In genomic region chr2:222909276-222909675, GRCh38 we compare ENCODE assay signal across 22 cellular contexts. TPM values are rescaled to one million over a fixed set of nuclear protein-coding genes. Genes with fewer than 3 reads are reported as not detected.
DNase-seq lines count a peak whose midpoint lies in the region; ATAC-seq, FAIRE-seq and TF ChIP-seq lines count a peak whose summit lies in the region.
"Had no signal": no experiment of that assay in that cellular context is flagged by ENCODE, and none has a peak within 500 bp of the region (broad histone marks: within the 10 kb centered on the region; RNA-seq: fewer than 3 reads in every experiment).

No MANE protein-coding gene starts in this region.

- no peak for FAIRE-seq in H1 (lab: Jason Lieb, UNC)
- FAIRE-seq: A204.1, endometrium, islet of Langerhans had no signal

- H3K27ac ChIP-seq in IMR-90 (ENCODE audit: insufficient read depth, low read length), result peak overlapping the region; percentile 50; the same call in 1 of the 2 replicates
- no peak overlapping the region for H3K27ac ChIP-seq in H1 (ENCODE audit: low read depth, low read length)
- H3K27ac ChIP-seq in stomach, result peak overlapping the region in 3 of 5 donors; percentile 5 to 63 (median 31)
- H3K27ac ChIP-seq: sigmoid colon had no signal

- peaks cover 31% of the 10 kb centered on the region for H3K4me1 ChIP-seq in IMR-90 (ENCODE audit: control insufficient read depth, insufficient read depth, low read length)
- H3K4me1 ChIP-seq in H1 (replicated peaks in 1 of 4; ENCODE audit: control insufficient read depth in 3 of 4, insufficient read depth in 4 of 4, low read length in 3 of 4), result peaks cover 3 to 19% (median 12%) of the 10 kb centered on the region in 4 experiments; a peak in 5 of 7 replicates
- peaks cover 22 to 88% (median 59%) of the 10 kb centered on the region in 4 donors for H3K4me1 ChIP-seq in stomach

- H2AK5ac ChIP-seq in IMR-90 (ENCODE audit: low read depth, low read length), result peak overlapping the region; percentile 44; the same call in 1 of the 2 replicates
- H2AK5ac ChIP-seq in H1 (ENCODE audit: low read depth, low read length), result no peak overlapping the region

- no peak overlapping the region for H2AFZ ChIP-seq in IMR-90 (replicated peaks; ENCODE audit: low read length, poor library complexity)
- H2AFZ ChIP-seq in H1 (ENCODE audit: low read length), result no peak overlapping the region

- H2BK5ac ChIP-seq in IMR-90 (ENCODE audit: low read depth, low read length, poor library complexity, severe bottlenecking) (no peak overlapping the region), H1 (ENCODE audit: low read depth, low read length) (peak overlapping the region; percentile 57)

- H2BK15ac ChIP-seq in IMR-90 (ENCODE audit: low read depth, low read length), result peak overlapping the region; percentile 14; the same call in 1 of the 3 replicates
- peak overlapping the region; percentile 11; the same call in 1 of the 2 replicates for H2BK15ac ChIP-seq in H1 (ENCODE audit: low read length)

- TF ChIP-seq RAD21 in IMR-90 (IDR thresholded peaks at IDR 0.05; ENCODE audit: low read length) (no peak), H1 (IDR thresholded peaks at IDR 0.05 in 1 of 2, conservative IDR thresholded peaks at IDR 0.05 in 1 of 2; ENCODE audit: low read depth in 2 of 2, low read length in 2 of 2) (no peak)

- 100% methylated on average over 2 of the region's 3 CpGs; no CpG with 5 or more reads in 1 of the 2 experiments for WGBS in IMR-90 (ENCODE audit: extremely low coverage in 2 of 2, insufficient read length in 1 of 2), 2 experiments
- 96% methylated on average over 3 of the region's 3 CpGs; no CpG with 5 or more reads in 1 of the 2 experiments for WGBS in H1 (ENCODE audit: extremely low coverage in 1 of 2, insufficient coverage in 1 of 2, insufficient read length in 1 of 2, insufficient replicate concordance in 2 of 2, low coverage in 1 of 2, low lambda C conversion rate in 2 of 2, missing lambda C conversion rate in 1 of 2), 2 experiments
- WGBS in stomach, 5 donors, result 93 to 98% (median 96%) methylated on average over 3 of the region's 3 CpGs

- 0 out of 2 replicates have a peak overlapping the region, but pooled peaks have one; percentile 78 for H2BK12ac ChIP-seq in H1 (ENCODE audit: low read depth, low read length)

- peaks cover 18% of the 10 kb centered on the region; the same call in 1 of the 2 replicates for H3K9me1 ChIP-seq in IMR-90 (ENCODE audit: insufficient read depth, low read length)

- H3K56ac ChIP-seq in IMR-90 (ENCODE audit: extremely low read depth, insufficient read depth, low read length), result no peak overlapping the region
- no peak overlapping the region for H3K56ac ChIP-seq in H1 (replicated peaks; ENCODE audit: insufficient read length, low read depth, low read length)

- no peaks in the 10 kb centered on the region for H3K27me3 ChIP-seq in IMR-90 (ENCODE audit: control insufficient read depth, insufficient read depth, low read length)
- H3K27me3 ChIP-seq in H1 (replicated peaks in 1 of 4; ENCODE audit: control insufficient read depth in 3 of 4, extremely low read depth in 1 of 4, insufficient read depth in 3 of 4, low read length in 3 of 4), result no peaks in the 10 kb centered on the region
- no peaks in the 10 kb centered on the region for H3K27me3 ChIP-seq in stomach
- H3K27me3 ChIP-seq: sigmoid colon had no signal

- no peak overlapping the region for H3K4me3 Mint-ChIP-seq in activated naive CD4-positive, alpha-beta T cell treated with anti-CD3 and anti-CD28 coated beads, Interleukin-2, amount 50 U/mL, for 24 hours
- H3K4me3 Mint-ChIP-seq in activated naive CD4-positive, alpha-beta T cell treated with anti-CD3 and anti-CD28 coated beads for 36 hours, result no peak overlapping the region
- H3K4me3 Mint-ChIP-seq: type B pancreatic cell had no signal

- intact Hi-C loops in activated naive CD4-positive, alpha-beta T cell treated with anti-CD3 and anti-CD28 coated beads for 36 hours (cut with micrococcal nuclease), result loop anchor here (10.0 kb wide), 1 partner anchor 854 kb away; no protein-coding TSS in a partner anchor
- intact Hi-C loops in IMR-90 (cut with micrococcal nuclease), result loop anchor here (10.0 kb wide), 1 partner anchor 854 kb away; no protein-coding TSS in a partner anchor
- intact Hi-C loops in stomach (cut with DNase I; ENCODE audit: low total_unique reads), result no loop called here

- peak overlapping the region; percentile 59 for H3K27ac Mint-ChIP-seq in activated naive CD4-positive, alpha-beta T cell treated with anti-CD3 and anti-CD28 coated beads, Interleukin-2, amount 50 U/mL, for 24 hours
- no peak overlapping the region for H3K27ac Mint-ChIP-seq in activated naive CD4-positive, alpha-beta T cell treated with anti-CD3 and anti-CD28 coated beads for 36 hours
- H3K27ac Mint-ChIP-seq: type B pancreatic cell had no signal

- H3K79me1 ChIP-seq in IMR-90 (ENCODE audit: low read depth in 1 of 2, low read length in 2 of 2) (peaks cover 29 to 60% of the 10 kb centered on the region in 2 experiments), H1 (ENCODE audit: low read depth, low read length) (peaks cover 2% of the 10 kb centered on the region; the same call in 1 of the 2 replicates)

- H4K91ac ChIP-seq in IMR-90 (ENCODE audit: insufficient read depth, low read depth, low read length) (no peak overlapping the region), H1 (replicated peaks; ENCODE audit: insufficient read length, low read length) (no peak overlapping the region)

- H3K4me1 Mint-ChIP-seq in activated naive CD4-positive, alpha-beta T cell treated with anti-CD3 and anti-CD28 coated beads, Interleukin-2, amount 50 U/mL, for 24 hours, result peaks cover 52% of the 10 kb centered on the region
- peaks cover 42% of the 10 kb centered on the region for H3K4me1 Mint-ChIP-seq in activated naive CD4-positive, alpha-beta T cell treated with anti-CD3 and anti-CD28 coated beads for 36 hours (ENCODE audit: low read depth)

- POLR2A ChIA-PET in IMR-90 (lab: Charles Lee; ENCODE audit: unreplicated experiment) (no interaction called here), H1 (lab: Charles Lee; ENCODE audit: partially characterized antibody) (interaction anchor here (1.2 kb wide), 1 partner anchor 312 kb away, joined by 3 read pairs; no protein-coding TSS in a partner anchor)

- CTCF ChIA-PET in activated naive CD4-positive, alpha-beta T cell treated with anti-CD3 and anti-CD28 coated beads for 36 hours (lab: Charles Lee), result interaction anchor here (1.3 to 1.6 kb wide), 2 partner anchors 200 to 202 kb away, joined by 3 to 4 read pairs; no protein-coding TSS in a partner anchor
- CTCF ChIA-PET in IMR-90 (lab: Yijun Ruan, JAX), result no interaction called here
- CTCF ChIA-PET in H1 (lab: Charles Lee; ENCODE audit: partially characterized antibody), result interaction anchor here (0.7 to 1.4 kb wide), 4 partner anchors 17 to 212 kb away, joined by 3 to 5 read pairs (median 4); no protein-coding TSS in a partner anchor

- no TSS peak for BruUV-seq in IMR-90 (replicated peaks; lab: Mats Ljungman, UMichigan)

- H3K9ac ChIP-seq in IMR-90 (ENCODE audit: low read depth, low read length), result no peak overlapping the region
- H3K9ac ChIP-seq in H1 (replicated peaks in 1 of 4; ENCODE audit: extremely low read depth in 1 of 4, low read depth in 3 of 4, low read length in 3 of 4), result no peak overlapping the region; a peak in 1 of 7 replicates

- TF ChIP-seq POLR2A in IMR-90 (IDR thresholded peaks at IDR 0.05; ENCODE audit: low read depth, low read length) (no peak), H1 (IDR thresholded peaks at IDR 0.05; ENCODE audit: control extremely low read depth in 1 of 2, low read depth in 2 of 2, low read length in 2 of 2) (no peak), stomach (IDR thresholded peaks at IDR 0.05) (no peak)

- H4K5ac ChIP-seq in IMR-90 (ENCODE audit: low read depth, low read length), result peak overlapping the region; percentile 37; the same call in 1 of the 2 replicates
- no peak overlapping the region for H4K5ac ChIP-seq in H1 (ENCODE audit: insufficient read length, low read depth, low read length)

- H2AK9ac ChIP-seq in IMR-90 (replicated peaks; ENCODE audit: low read depth, low read length, poor library complexity), result no peak overlapping the region

- DNase-seq in activated naive CD4-positive, alpha-beta T cell treated with anti-CD3 and anti-CD28 coated beads for 36 hours, result no peak
- DNase-seq in IMR-90 (no peak), H1 (ENCODE audit: low read depth in 1 of 2, low spot score in 2 of 2) (no peak), stomach (no peak)
- DNase-seq in activated effector memory CD4-positive, alpha-beta T cell treated with Interleukin-2 at 50 U/mL for 16 hours, result no peak
- DNase-seq in activated naive CD4-positive, alpha-beta T cell (lab: John Stamatoyannopoulos, UW), result no peak
- DNase-seq: activated naive CD4-positive, alpha-beta T cell treated with Interleukin-2 at 50 U/mL for 16 hours; aorta; DMS53; hypothalamus; NCI-H2081 treated with DMSO at 0.1 percent for 48 hours; NCI-H345; NCI-H774; OCI-M1; Right ventricle myocardium superior; sigmoid colon had no signal

- no peaks in the 10 kb centered on the region for H3K23me2 ChIP-seq in H1 (ENCODE audit: low read depth, low read length)

- in situ Hi-C loops in IMR-90 (cut with MboI; ENCODE audit: low sequenced_read_pairs), result no loop called here

- H3K36me3 ChIP-seq in IMR-90 (ENCODE audit: control insufficient read depth, insufficient read depth, low read length), result peaks cover 15% of the 10 kb centered on the region
- peaks cover 0 to 18% (median 4%) of the 10 kb centered on the region in 4 experiments; a peak in 7 of 8 replicates for H3K36me3 ChIP-seq in H1 (ENCODE audit: control insufficient read depth in 2 of 4, insufficient read depth in 4 of 4, low read length in 3 of 4)
- peaks cover 10 to 22% (median 19%) of the 10 kb centered on the region in 4 donors for H3K36me3 ChIP-seq in stomach

- no peak overlapping the region for H3K4ac ChIP-seq in IMR-90 (ENCODE audit: low read depth, low read length)
- H3K4ac ChIP-seq in H1 (replicated peaks; ENCODE audit: insufficient read length, low read depth, low read length), result no peak overlapping the region

- H3K79me2 ChIP-seq in H1 (ENCODE audit: control insufficient read depth in 1 of 2, insufficient read depth in 2 of 2, low read length in 2 of 2), result peaks cover 9 to 96% of the 10 kb centered on the region in 2 experiments

- H2BK20ac ChIP-seq in IMR-90 (ENCODE audit: low read depth, low read length), result no peak overlapping the region
- 0 out of 2 replicates have a peak overlapping the region, but pooled peaks have one; percentile 3 for H2BK20ac ChIP-seq in H1 (ENCODE audit: low read length)

- TF ChIP-seq CTCF in IMR-90 (conservative IDR thresholded peaks at IDR 0.05; ENCODE audit: low read depth, low read length) (no peak), H1 (IDR thresholded peaks at IDR 0.05; ENCODE audit: control extremely low read depth in 1 of 3, insufficient read depth in 1 of 3, low read depth in 1 of 3, low read length in 3 of 3) (no peak), stomach (IDR thresholded peaks at IDR 0.05) (no peak)

- H3K9me3 ChIP-seq in IMR-90 (ENCODE audit: control insufficient read depth, insufficient read depth, low read length) (no peaks in the 10 kb centered on the region), H1 (ENCODE audit: insufficient read depth in 2 of 2, low read depth in 1 of 2, low read length in 1 of 2) (no peaks in the 10 kb centered on the region), stomach (no peaks in the 10 kb centered on the region)
- H3K9me3 ChIP-seq: sigmoid colon had no signal

- no peak for TF ChIP-seq EP300 in H1 (IDR thresholded peaks at IDR 0.05; ENCODE audit: borderline replicate concordance in 1 of 2, low read depth in 2 of 2, low read length in 2 of 2)
- TF ChIP-seq EP300 in stomach (IDR thresholded peaks at IDR 0.05), result no peak

- 0 out of 2 replicates have a peak overlapping the region, but pooled peaks have one; percentile 22 for H3K14ac ChIP-seq in IMR-90 (replicated peaks; ENCODE audit: low read depth, low read length)
- no peak overlapping the region for H3K14ac ChIP-seq in H1 (ENCODE audit: insufficient read length)

- no peaks in the 10 kb centered on the region for H3K9me3 Mint-ChIP-seq in activated naive CD4-positive, alpha-beta T cell treated with anti-CD3 and anti-CD28 coated beads, Interleukin-2, amount 50 U/mL, for 24 hours
- H3K9me3 Mint-ChIP-seq in activated naive CD4-positive, alpha-beta T cell treated with anti-CD3 and anti-CD28 coated beads for 36 hours, result no peaks in the 10 kb centered on the region
- H3K9me3 Mint-ChIP-seq: type B pancreatic cell had no signal

- H3K36me3 Mint-ChIP-seq in activated naive CD4-positive, alpha-beta T cell treated with anti-CD3 and anti-CD28 coated beads, Interleukin-2, amount 50 U/mL, for 24 hours, result peaks cover 6% of the 10 kb centered on the region
- H3K36me3 Mint-ChIP-seq in activated naive CD4-positive, alpha-beta T cell treated with anti-CD3 and anti-CD28 coated beads for 36 hours (ENCODE audit: low read depth), result peaks cover 21% of the 10 kb centered on the region

- H4K20me1 ChIP-seq in IMR-90 (ENCODE audit: insufficient read depth, low read length) (peaks cover 32% of the 10 kb centered on the region; the same call in 1 of the 2 replicates), H1 (replicated peaks in 1 of 2; ENCODE audit: control insufficient read depth in 1 of 2, insufficient read depth in 2 of 2, low read length in 2 of 2) (peaks cover 0 to 9% of the 10 kb centered on the region in 2 experiments)

- H2BK120ac ChIP-seq in IMR-90 (ENCODE audit: low read depth, low read length) (no peak overlapping the region), H1 (replicated peaks; ENCODE audit: low read depth, low read length) (no peak overlapping the region)

- no peak overlapping the region for H4K8ac ChIP-seq in IMR-90 (ENCODE audit: low read depth in 2 of 2, low read length in 2 of 2)
- H4K8ac ChIP-seq in H1 (ENCODE audit: extremely low read depth, insufficient read depth, low read length), result no peak overlapping the region

- H3K4me2 ChIP-seq in IMR-90 (ENCODE audit: low read depth, low read length) (no peak overlapping the region), H1 (ENCODE audit: insufficient read depth in 1 of 2, low read depth in 2 of 2, low read length in 2 of 2) (no peak overlapping the region)

- H3K18ac ChIP-seq in IMR-90 (ENCODE audit: low read depth, low read length), result peak overlapping the region; percentile 40; the same call in 1 of the 2 replicates
- H3K18ac ChIP-seq in H1 (ENCODE audit: extremely low read depth, low read length), result no peak overlapping the region

- no peak for ATAC-seq in IMR-90 (ENCODE audit: low read depth)
- ATAC-seq in GM19035 (IDR thresholded peaks at IDR 0.05; ENCODE audit: unreplicated experiment), result no peak

- 0 out of 2 replicates have a peak overlapping the region, but pooled peaks have one; percentile 8 for H3K23ac ChIP-seq in IMR-90 (ENCODE audit: low read depth, low read length)
- no peak overlapping the region for H3K23ac ChIP-seq in H1 (ENCODE audit: insufficient read length)

- dilution Hi-C loops in IMR-90 (cut with HindIII; ENCODE audit: low sequenced_read_pairs, unreplicated experiment), result no loop called here

- H3K4me3 ChIP-seq in IMR-90 (ENCODE audit: insufficient read depth, low read depth, low read length) (no peak overlapping the region), H1 (ENCODE audit: extremely low read depth in 1 of 4, insufficient read depth in 2 of 4, low read depth in 3 of 4, low read length in 4 of 4) (no peak overlapping the region), stomach (no peak overlapping the region)
- H3K4me3 ChIP-seq: sigmoid colon had no signal

- H3K27me3 Mint-ChIP-seq in activated naive CD4-positive, alpha-beta T cell treated with anti-CD3 and anti-CD28 coated beads, Interleukin-2, amount 50 U/mL, for 24 hours, result no peaks in the 10 kb centered on the region
- H3K27me3 Mint-ChIP-seq in activated naive CD4-positive, alpha-beta T cell treated with anti-CD3 and anti-CD28 coated beads for 36 hours (ENCODE audit: low read depth), result no peaks in the 10 kb centered on the region
- H3K27me3 Mint-ChIP-seq: type B pancreatic cell had no signal

RNA-seq across cellular contexts. Expression of gene ACSL3, which starts 48.4 kb away (rescaled TPM):
- 10 to 100 TPM; 35.1 to 36.1 TPM for total RNA-seq in activated naive CD4-positive, alpha-beta T cell treated with anti-CD3 and anti-CD28 coated beads for 36 hours
- total RNA-seq in IMR-90 (2012; rRNA removed) (84.2 and 96.4 TPM in 2 replicates), stomach (100 to 1,000 TPM in 2 of 5 donors, 10 to 100 TPM in 3; 13.4 to 234 (median 92.4) TPM)
- polyA plus RNA-seq in IMR-90 (2012; rRNA removed) (29.2 and 31.0 TPM in 2 replicates), H1 (2011; rRNA removed) (37.5 and 53.3 TPM in 2 replicates), stomach (10 to 100 TPM; 10.5 to 18.7 (median 17.7) TPM)
- polyA plus RNA-seq in IMR-90 (2012; cell fraction: cytosol; rRNA removed), result 15.5 and 19.7 TPM in 2 replicates
- polyA plus RNA-seq in IMR-90 (2012; cell fraction: nucleus; rRNA removed; ENCODE audit: low replicate concordance), result 8.8 and 31.8 TPM in 2 replicates
- total RNA-seq in H1 (2021; fragmentation: NEBNext Ultra II Directional; extraction: Animal tissue kit (Norgen Biotek cat#: 25700)), result 94.0 and 98.1 TPM in 2 replicates
- polyA plus RNA-seq in H1 (2011; cell fraction: cytosol; rRNA removed), result 41.9 TPM
- polyA plus RNA-seq in H1 (2011; cell fraction: nucleus; rRNA removed), result 45.3 TPM
- 39.7 to 94.3 TPM (median 50.2 TPM) in 4 replicates for polyA plus RNA-seq in H1 (2012, experiment 1 of 2)
- polyA plus RNA-seq in H1 (2012, experiment 2 of 2), result 3.1 TPM
- polyA plus RNA-seq in H1 (2013, experiment 1 of 2), result 108 TPM
- 128 TPM for polyA plus RNA-seq in H1 (2013, experiment 2 of 2)
- polyA minus RNA-seq in H1 (2011; rRNA and poly(A)+ RNA removed), result 147 and 157 TPM in 2 replicates
- 63.3 TPM for polyA minus RNA-seq in H1 (2011; cell fraction: cytosol; rRNA and poly(A)+ RNA removed)
- 110 TPM for polyA minus RNA-seq in H1 (2011; cell fraction: nucleus; rRNA and poly(A)+ RNA removed)
